ENCODE assay signal across 17 cellular contexts in genomic region chr14:86420131-86420530, GRCh38.
A peak's percentile ranks its signal among the peaks of the same experiment; 100 is the strongest.
DNase-seq lines count a peak whose midpoint lies in the region; TF ChIP-seq lines count a peak whose summit lies in the region.
"Had no signal": no experiment of that assay in that cellular context is flagged by ENCODE, and none has a peak within 500 bp of the region (broad histone marks: within the 10 kb centered on the region; RNA-seq: fewer than 3 reads in every experiment).

No MANE protein-coding gene starts in this region.

- TF ChIP-seq CTCF in Loucy (conservative IDR thresholded peaks at IDR 0.05; ENCODE audit: low read length): no peak
- no peak for TF ChIP-seq CTCF in BE2C (IDR thresholded peaks at IDR 0.05; ENCODE audit: low read depth, low read length)
- TF ChIP-seq CTCF in esophagus muscularis mucosa (IDR thresholded peaks at IDR 0.05): no peak
- no peak for TF ChIP-seq CTCF in GM20000 (IDR thresholded peaks at IDR 0.05; ENCODE audit: extremely low read depth, missing control alignments)

- H3K27ac ChIP-seq in subcutaneous abdominal adipose tissue (ENCODE audit: low read depth, low read length) (peak overlapping the region; percentile 46), esophagus muscularis mucosa (replicated peaks in 1 of 4) (no peak overlapping the region)
- H3K27ac ChIP-seq: BLaER1 treated with 17β-estradiol and CSF1 and Interleukin-3, amounts not matched to agents 10 nM and 100 nM; GM23248 had no signal

- TF ChIP-seq EP300 in esophagus muscularis mucosa (IDR thresholded peaks at IDR 0.05): no peak

- H3F3A ChIP-seq in Loucy (ENCODE audit: low read depth): no peaks in the 10 kb centered on the region

- H3K27me3 ChIP-seq in Loucy (ENCODE audit: insufficient read depth, low read length, poor library complexity, severe bottlenecking) (no peaks in the 10 kb centered on the region), subcutaneous abdominal adipose tissue (ENCODE audit: control insufficient read depth in 5 of 5, insufficient read depth in 4 of 5, low read length in 5 of 5) (no peaks in the 10 kb centered on the region), BE2C (no peaks in the 10 kb centered on the region), esophagus muscularis mucosa (no peaks in the 10 kb centered on the region)
- H3K27me3 ChIP-seq: BLaER1 treated with 17β-estradiol and CSF1 and Interleukin-3, amounts not matched to agents 10 nM and 100 nM had no signal

- H3K9me3 ChIP-seq in Loucy (ENCODE audit: insufficient read depth, low read depth, low read length): no peaks in the 10 kb centered on the region
- no peaks in the 10 kb centered on the region for H3K9me3 ChIP-seq in subcutaneous abdominal adipose tissue (ENCODE audit: control insufficient read depth in 5 of 5, low read length in 5 of 5)
- no peaks in the 10 kb centered on the region for H3K9me3 ChIP-seq in BE2C
- H3K9me3 ChIP-seq in esophagus muscularis mucosa: no peaks in the 10 kb centered on the region
- H3K9me3 ChIP-seq: HAP-1 had no signal

- H4K20me1 ChIP-seq in Loucy (ENCODE audit: insufficient read depth, low read length, poor library complexity, severe bottlenecking): no peaks in the 10 kb centered on the region
- H4K20me1 ChIP-seq: BLaER1 treated with 17β-estradiol and CSF1 and Interleukin-3, amounts not matched to agents 10 nM and 100 nM had no signal

- peak; percentile 6 for DNase-seq in cerebellar cortex (ENCODE audit: low spot score)
- DNase-seq in myocyte (ENCODE audit: low read depth): peak; percentile 8
- DNase-seq in BE2C: no peak
- DNase-seq in NCI-H1436 treated with DMSO at 0.1 percent for 48 hours (lab: John Stamatoyannopoulos, UW): no peak
- no peak for DNase-seq in esophagus muscularis mucosa (ENCODE audit: extremely low spot score)
- DNase-seq in GM20000 (ENCODE audit: low spot score): no peak
- DNase-seq: 8988T; Calu3; CD8-positive, alpha-beta T cell; DND-41; EL; GM23248; IMR-90 had no signal

- H3K4me2 ChIP-seq in Loucy (ENCODE audit: low read depth, low read length, poor library complexity, severe bottlenecking): no peak overlapping the region
- H3K4me2 ChIP-seq: BLaER1 treated with 17β-estradiol and CSF1 and Interleukin-3, amounts not matched to agents 10 nM and 100 nM had no signal

- no peaks in the 10 kb centered on the region for H3K36me3 ChIP-seq in Loucy (ENCODE audit: insufficient read depth, low read length)
- H3K36me3 ChIP-seq in subcutaneous abdominal adipose tissue (ENCODE audit: control insufficient read depth in 5 of 5, insufficient read depth in 5 of 5, low read length in 5 of 5): no peaks in the 10 kb centered on the region
- no peaks in the 10 kb centered on the region for H3K36me3 ChIP-seq in BE2C
- H3K36me3 ChIP-seq in esophagus muscularis mucosa: no peaks in the 10 kb centered on the region
- H3K36me3 ChIP-seq: BLaER1 treated with 17β-estradiol and CSF1 and Interleukin-3, amounts not matched to agents 10 nM and 100 nM; HAP-1 had no signal

- H3K9ac ChIP-seq in Loucy (ENCODE audit: low read depth, low read length, poor library complexity, severe bottlenecking): no peak overlapping the region
- no peak overlapping the region for H3K9ac ChIP-seq in subcutaneous abdominal adipose tissue (ENCODE audit: low read length in 5 of 5)
- H3K9ac ChIP-seq: BLaER1 treated with 17β-estradiol and CSF1 and Interleukin-3, amounts not matched to agents 10 nM and 100 nM; GM23248 had no signal

- H2AFZ ChIP-seq in Loucy (ENCODE audit: low read length): peak overlapping the region; percentile 57; the same call in 1 of the 2 replicates
- H2AFZ ChIP-seq: GM23248 had no signal

- intact Hi-C loops in esophagus muscularis mucosa (cut with DNase I): no loop called here

- H3K4me3 ChIP-seq in Loucy (ENCODE audit: low read length, poor library complexity, severe bottlenecking) (no peak overlapping the region), subcutaneous abdominal adipose tissue (ENCODE audit: low read depth in 1 of 5, low read length in 5 of 5) (no peak overlapping the region), BE2C (ENCODE audit: low read depth, low read length) (no peak overlapping the region), esophagus muscularis mucosa (no peak overlapping the region)
- H3K4me3 ChIP-seq: BLaER1 treated with 17β-estradiol and CSF1 and Interleukin-3, amounts not matched to agents 10 nM and 100 nM; GM23248; HAP-1 had no signal

- TF ChIP-seq POLR2A in esophagus muscularis mucosa (IDR thresholded peaks at IDR 0.05; ENCODE audit: low read depth): no peak

- H3K9me2 ChIP-seq in Loucy (replicated peaks; ENCODE audit: low read depth, low read length): no peaks in the 10 kb centered on the region

- H3K79me2 ChIP-seq in Loucy (ENCODE audit: insufficient read depth, low read length): no peaks in the 10 kb centered on the region

- H3K4me1 ChIP-seq in Loucy (ENCODE audit: insufficient read depth, low read length, poor library complexity, severe bottlenecking) (peaks cover 30% of the 10 kb centered on the region), subcutaneous abdominal adipose tissue (ENCODE audit: control insufficient read depth in 5 of 5, insufficient read depth in 5 of 5, low read length in 5 of 5) (peaks cover 3 to 14% (median 11%) of the 10 kb centered on the region in 5 donors), BE2C (no peaks in the 10 kb centered on the region), esophagus muscularis mucosa (peaks cover 0 to 6% (median 0%) of the 10 kb centered on the region in 4 donors)
- H3K4me1 ChIP-seq: BLaER1 treated with 17β-estradiol and CSF1 and Interleukin-3, amounts not matched to agents 10 nM and 100 nM; HAP-1 had no signal

Comparison
In these comparisons a context has a peak if more than half of its experiments do, and no peak if none do; other contexts are left out.
1. DNase-seq: peak in cerebellar cortex (single experiment) and myocyte (single experiment); none in BE2C (single experiment), NCI-H1436 treated with DMSO at 0.1 percent for 48 hours (single experiment), esophagus muscularis mucosa (single experiment) and GM20000 (single experiment).